ENCODE assay signal across 22 cellular contexts in the genomic region with DNA sequence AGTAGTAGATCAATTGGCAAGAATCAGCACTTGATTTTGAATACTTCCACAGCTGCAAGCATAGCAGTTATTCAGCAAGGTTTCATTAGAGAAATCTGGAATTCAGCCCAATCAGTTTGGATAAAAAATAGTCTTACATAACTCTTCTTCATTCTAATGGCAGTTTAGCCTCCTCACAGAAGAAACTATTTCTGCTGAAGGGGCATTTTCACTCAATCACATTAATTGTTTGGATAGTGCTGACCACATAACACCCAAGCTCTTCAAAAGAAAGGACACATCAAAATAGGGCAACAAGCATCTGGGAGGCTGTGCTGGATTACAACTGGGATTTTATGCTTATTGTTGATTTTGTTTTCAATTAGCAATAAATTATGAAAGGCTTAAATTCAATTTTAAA.
"Had no signal": no experiment of that assay in that cellular context is flagged by ENCODE, and none has a peak within 500 bp of the region (broad histone marks: within the 10 kb centered on the region; RNA-seq: fewer than 3 reads in every experiment).

No MANE protein-coding gene starts in this region.

- H3K36me3 ChIP-seq: MG63 had no signal

- H3K4me2 ChIP-seq: SK-N-SH had no signal

- H3K27me3 ChIP-seq: MG63 had no signal

- FAIRE-seq: HTR-8/SVneo, RCC 7860 had no signal

- H3K9ac ChIP-seq: SK-N-SH had no signal

- H3K9me3 ChIP-seq: MG63, SK-N-SH had no signal

- H3K4me3 ChIP-seq: MG63 had no signal

- H3K27ac ChIP-seq: HL-60, RWPE1 had no signal

- DNase-seq: Karpas-422, KG1, MG63, NCI-H1092, NCI-H1105 treated with DMSO at 0.1 percent for 48 hours, NCI-H1417 treated with DMSO at 0.1 percent for 48 hours, NCI-H146, NCI-H1694 treated with DMSO at 0.1 percent for 48 hours, NCI-H1930, NCI-H2081, NCI-H2107, NCI-H2227 treated with DMSO at 0.1 percent for 48 hours, NCI-H524, NCI-H526 treated with DMSO at 0.1 percent for 48 hours, NCI-H774, SHP77, SK-N-SH, SW 1271 had no signal
